ENCODE assay signal across 15 cellular contexts in genomic region chr13:110416131-110416584, GRCh38.
DNase-seq lines count a peak whose midpoint lies in the region; ATAC-seq, FAIRE-seq and TF ChIP-seq lines count a peak whose summit lies in the region.
"Had no signal": no experiment of that assay in that cellular context is flagged by ENCODE, and none has a peak within 500 bp of the region (broad histone marks: within the 10 kb centered on the region; RNA-seq: fewer than 3 reads in every experiment).

No MANE protein-coding gene starts in this region.

- DNase-seq in AG10803 (ENCODE audit: low read depth) (peak; percentile 76), astrocyte (ENCODE audit: low read depth) (no peak), fibroblast of villous mesenchyme (ENCODE audit: low read depth) (peak; percentile 85)
- DNase-seq: activated T-cell treated with anti-CD3 and anti-CD28 coated beads, Interleukin-2, amount 50 U/mL, for 48 hours; body of pancreas; DMS79; HCEC 1CT; immature natural killer cell had no signal

- peaks cover 38% of the 10 kb centered on the region for H3K79me2 ChIP-seq in astrocyte (ENCODE audit: insufficient read depth, low read length)

- H3K27me3 ChIP-seq in astrocyte (ENCODE audit: insufficient read depth, low read length) (no peaks in the 10 kb centered on the region), rectal smooth muscle tissue (ENCODE audit: control insufficient read depth, insufficient read depth, low read length) (no peaks in the 10 kb centered on the region)
- H3K27me3 ChIP-seq: body of pancreas, MG63 had no signal

- ATAC-seq in GM21529 (IDR thresholded peaks at IDR 0.05; ENCODE audit: unreplicated experiment), result no peak
- ATAC-seq in GM19328 (IDR thresholded peaks at IDR 0.05; ENCODE audit: unreplicated experiment), result no peak
- no peak for ATAC-seq in GM18511 (IDR thresholded peaks at IDR 0.05; ENCODE audit: unreplicated experiment)
- ATAC-seq in GM21367 (IDR thresholded peaks at IDR 0.05; ENCODE audit: unreplicated experiment), result no peak
- ATAC-seq: body of pancreas, GM12878 had no signal

- H3K4me3 ChIP-seq in AG10803 (ENCODE audit: low read length) (peak overlapping the region; percentile 40), astrocyte (ENCODE audit: insufficient read depth, low read depth, low read length) (no peak overlapping the region), fibroblast of villous mesenchyme (ENCODE audit: low read depth, low read length) (no peak overlapping the region), rectal smooth muscle tissue (ENCODE audit: low read length) (no peak overlapping the region)
- H3K4me3 ChIP-seq: body of pancreas, GM12878, MG63 had no signal

- no peak overlapping the region for H3K27ac ChIP-seq in astrocyte (ENCODE audit: low read depth, low read length)
- peak overlapping the region; percentile 82 for H3K27ac ChIP-seq in rectal smooth muscle tissue (ENCODE audit: low read depth, low read length)

- peak overlapping the region; percentile 6 for H3K27ac Mint-ChIP-seq in astrocyte (ENCODE audit: unreplicated experiment)
- H3K27ac Mint-ChIP-seq: immature natural killer cell had no signal

- H3K4me2 ChIP-seq in astrocyte (ENCODE audit: low read length), result no peak overlapping the region

- H3K4me1 ChIP-seq in astrocyte (ENCODE audit: insufficient read depth, low read length) (peaks cover 50% of the 10 kb centered on the region), rectal smooth muscle tissue (ENCODE audit: control insufficient read depth, insufficient read depth, low read length) (peaks cover 45% of the 10 kb centered on the region)

- H3K9me3 ChIP-seq in astrocyte (ENCODE audit: insufficient read depth, low read depth, low read length), result no peaks in the 10 kb centered on the region
- H3K9me3 ChIP-seq: body of pancreas, MG63 had no signal

- H3K36me3 ChIP-seq in astrocyte (ENCODE audit: insufficient read depth, low read length) (peaks cover 31% of the 10 kb centered on the region), rectal smooth muscle tissue (ENCODE audit: control insufficient read depth, insufficient read depth, low read length) (no peaks in the 10 kb centered on the region)
- H3K36me3 ChIP-seq: MG63 had no signal

- H3K36me3 Mint-ChIP-seq in astrocyte (ENCODE audit: low read depth, unreplicated experiment), result peaks cover 50% of the 10 kb centered on the region
- H3K36me3 Mint-ChIP-seq: immature natural killer cell had no signal

- no peaks in the 10 kb centered on the region for H3K9me3 Mint-ChIP-seq in astrocyte (ENCODE audit: unreplicated experiment)

- no peak for FAIRE-seq in astrocyte (lab: Jason Lieb, UNC)
- FAIRE-seq: GM12878 had no signal

- H2AFZ ChIP-seq in astrocyte (ENCODE audit: low read depth, low read length), result no peak overlapping the region

- H3K9ac ChIP-seq in astrocyte (ENCODE audit: low read length) (no peak overlapping the region), rectal smooth muscle tissue (ENCODE audit: low read length) (no peak overlapping the region)

- no peak overlapping the region for H3K4me3 Mint-ChIP-seq in astrocyte (ENCODE audit: unreplicated experiment)
- H3K4me3 Mint-ChIP-seq: immature natural killer cell had no signal

- H3K4me1 Mint-ChIP-seq in astrocyte (ENCODE audit: low read depth, unreplicated experiment), result peaks cover 79% of the 10 kb centered on the region

- no peaks in the 10 kb centered on the region for H3K27me3 Mint-ChIP-seq in astrocyte (ENCODE audit: low read depth, unreplicated experiment)

- H4K20me1 ChIP-seq in astrocyte (ENCODE audit: insufficient read depth, low read length), result no peaks in the 10 kb centered on the region

- TF ChIP-seq CTCF in AG10803 (conservative IDR thresholded peaks at IDR 0.05; ENCODE audit: low read length) (no peak), astrocyte (IDR thresholded peaks at IDR 0.05; ENCODE audit: insufficient read depth, low read depth, low read length) (no peak), fibroblast of villous mesenchyme (IDR thresholded peaks at IDR 0.05; ENCODE audit: insufficient read depth, low read depth, low read length) (no peak)
